Comparison of ENCODE assay signal across 12 cellular contexts in the genomic region with DNA sequence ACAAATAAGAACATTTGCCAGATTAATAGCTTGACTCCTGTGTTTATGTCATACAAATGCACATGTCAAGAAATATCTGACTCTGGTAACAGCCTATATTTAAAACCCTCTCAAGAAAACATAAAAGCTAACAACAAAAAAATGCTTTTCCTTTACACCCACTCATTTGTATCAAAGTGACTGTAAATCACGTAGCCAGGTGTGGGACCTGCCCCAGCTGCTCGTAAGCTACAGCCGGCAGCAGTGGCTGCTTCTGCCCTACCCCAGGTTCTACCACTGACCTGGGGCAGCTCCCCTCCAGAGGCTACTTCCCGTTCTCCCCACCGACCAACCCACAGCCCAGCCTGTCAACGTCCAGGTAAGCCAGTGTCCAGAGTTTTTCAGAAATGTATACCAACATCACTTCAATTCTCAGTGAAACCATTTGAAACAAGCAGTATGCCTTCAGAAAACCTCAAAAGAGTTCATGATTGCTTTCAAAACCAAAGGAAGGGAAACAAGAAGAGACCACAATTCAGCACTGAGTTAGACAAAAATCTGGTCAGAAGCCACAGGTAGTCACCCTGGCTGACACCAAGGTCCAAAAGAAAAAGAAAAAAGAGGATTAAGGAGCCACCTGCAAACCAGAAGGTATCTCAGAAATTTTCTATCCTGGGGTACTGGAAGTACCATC. TPM values are rescaled to one million over a fixed set of nuclear protein-coding genes. Genes with fewer than 3 reads are reported as not detected.
DNase-seq lines count a peak whose midpoint lies in the region; ATAC-seq and TF ChIP-seq lines count a peak whose summit lies in the region.
"Had no signal": no experiment of that assay in that cellular context is flagged by ENCODE, and none has a peak within 500 bp of the region (broad histone marks: within the 10 kb centered on the region; RNA-seq: fewer than 3 reads in every experiment).

No MANE protein-coding gene starts in this region.

- no peak for TF ChIP-seq CTCF in foreskin fibroblast (IDR thresholded peaks at IDR 0.05; ENCODE audit: low read depth, low read length)

- H3K27me3 Mint-ChIP-seq in activated naive CD8-positive, alpha-beta T cell treated with anti-CD3 and anti-CD28 coated beads for 36 hours, result no peaks in the 10 kb centered on the region

- peaks cover 42% of the 10 kb centered on the region for H3K36me3 Mint-ChIP-seq in activated naive CD8-positive, alpha-beta T cell treated with anti-CD3 and anti-CD28 coated beads for 36 hours

- H3K4me3 ChIP-seq in foreskin fibroblast (ENCODE audit: low read depth in 1 of 2, low read length in 2 of 2), result no peak overlapping the region
- H3K4me3 ChIP-seq: body of pancreas, mucosa of descending colon, right lobe of liver, upper lobe of right lung had no signal

- no peaks in the 10 kb centered on the region for H3K9me3 Mint-ChIP-seq in activated naive CD8-positive, alpha-beta T cell treated with anti-CD3 and anti-CD28 coated beads for 36 hours

- H3K4me3 Mint-ChIP-seq in activated naive CD8-positive, alpha-beta T cell treated with anti-CD3 and anti-CD28 coated beads for 36 hours, result no peak overlapping the region

- peaks cover 24% of the 10 kb centered on the region for H3K4me1 Mint-ChIP-seq in activated naive CD8-positive, alpha-beta T cell treated with anti-CD3 and anti-CD28 coated beads for 36 hours

- peak; percentile 56 for ATAC-seq in GM18499 (IDR thresholded peaks at IDR 0.05; ENCODE audit: insufficient read depth, unreplicated experiment)
- ATAC-seq in GM19455 (IDR thresholded peaks at IDR 0.05; ENCODE audit: unreplicated experiment), result peak; percentile 90
- ATAC-seq in HG03196 (IDR thresholded peaks at IDR 0.05; ENCODE audit: unreplicated experiment), result peak; percentile 63
- ATAC-seq: body of pancreas, mucosa of descending colon, right lobe of liver, upper lobe of right lung had no signal

- H3K27ac Mint-ChIP-seq in activated naive CD8-positive, alpha-beta T cell treated with anti-CD3 and anti-CD28 coated beads for 36 hours, result peak overlapping the region; percentile 40

- DNase-seq in activated naive CD8-positive, alpha-beta T cell treated with anti-CD3 and anti-CD28 coated beads for 36 hours, result peak; percentile 6
- DNase-seq in NCI-H2171 (lab: John Stamatoyannopoulos, UW) (no peak), foreskin fibroblast (no peak)
- DNase-seq in stimulated activated CD8-positive, alpha-beta memory T cell treated with anti-CD3 and anti-CD28 coated beads, Interleukin-4, amount 100 ng/mL, for 48 hours, result no peak
- DNase-seq: body of pancreas, mucosa of descending colon, NCI-H1105 treated with DMSO at 0.1 percent for 48 hours, right lobe of liver, upper lobe of right lung had no signal

RNA-seq across cellular contexts. Expression of a gene that starts 40.4 kb away (rescaled TPM):
- 10 to 100 TPM; 22.3 to 22.8 TPM for total RNA-seq in activated naive CD8-positive, alpha-beta T cell treated with anti-CD3 and anti-CD28 coated beads for 36 hours
